15 cellular contexts compared by ENCODE assay signal in genomic region chr4:102809691-102810090, GRCh38. TPM values are rescaled to one million over a fixed set of nuclear protein-coding genes. Genes with fewer than 3 reads are reported as not detected.
DNase-seq lines count a peak whose midpoint lies in the region; ATAC-seq and TF ChIP-seq lines count a peak whose summit lies in the region.
"Had no signal": no experiment of that assay in that cellular context is flagged by ENCODE, and none has a peak within 500 bp of the region (broad histone marks: within the 10 kb centered on the region; RNA-seq: fewer than 3 reads in every experiment).

No MANE protein-coding gene starts in this region.

- no peak overlapping the region for H3K27ac ChIP-seq in breast epithelium
- H3K27ac ChIP-seq in foreskin keratinocyte: no peak overlapping the region

- intact Hi-C loops in MCF 10A (cut with micrococcal nuclease) (no loop called here), breast epithelium (cut with DNase I; ENCODE audit: low total_unique reads) (no loop called here), left colon (cut with DNase I, micrococcal nuclease) (loop anchor here in 1 of 2 donors (10.0 kb wide), 1 partner anchor 45 kb away; the partner anchor contains the start of gene MANBA)

- H3K27me3 ChIP-seq in breast epithelium (no peaks in the 10 kb centered on the region), foreskin keratinocyte (no peaks in the 10 kb centered on the region)
- H3K27me3 ChIP-seq: cardiac muscle cell had no signal

- peak; percentile 40 for ATAC-seq in activated T-helper 17 cell treated with anti-CD3 and anti-CD28 coated beads, Interleukin-2, amount 50 U/mL, for 72 hours (replicated peaks)
- ATAC-seq in foreskin keratinocyte (peak; percentile 37), left colon (no peak)
- ATAC-seq: HepG2 had no signal

- peak overlapping the region; percentile 88 for H3K27ac Mint-ChIP-seq in MCF 10A (ENCODE audit: low read depth, unreplicated experiment)
- peak overlapping the region; percentile 74 for H3K27ac Mint-ChIP-seq in activated T-helper 17 cell treated with anti-CD3 and anti-CD28 coated beads, Interleukin-2, amount 50 U/mL, for 72 hours

- TF ChIP-seq POLR2A in breast epithelium (IDR thresholded peaks at IDR 0.05): no peak

- peaks cover 96% of the 10 kb centered on the region for H3K36me3 Mint-ChIP-seq in MCF 10A (ENCODE audit: insufficient read depth, unreplicated experiment)
- H3K36me3 Mint-ChIP-seq in activated T-helper 17 cell treated with anti-CD3 and anti-CD28 coated beads, Interleukin-2, amount 50 U/mL, for 72 hours (ENCODE audit: low read depth): no peaks in the 10 kb centered on the region

- no peak for TF ChIP-seq CTCF in MCF 10A (IDR thresholded peaks at IDR 0.05; ENCODE audit: unreplicated experiment)
- no peak for TF ChIP-seq CTCF in breast epithelium (IDR thresholded peaks at IDR 0.05)
- TF ChIP-seq CTCF in foreskin keratinocyte (conservative IDR thresholded peaks at IDR 0.05): no peak

- H3K4me1 ChIP-seq in breast epithelium: peaks cover 0 to 5% of the 10 kb centered on the region in 2 donors
- H3K4me1 ChIP-seq in foreskin keratinocyte: no peaks in the 10 kb centered on the region

- H3K9me3 Mint-ChIP-seq in MCF 10A (ENCODE audit: unreplicated experiment): no peaks in the 10 kb centered on the region
- no peaks in the 10 kb centered on the region for H3K9me3 Mint-ChIP-seq in activated T-helper 17 cell treated with anti-CD3 and anti-CD28 coated beads, Interleukin-2, amount 50 U/mL, for 72 hours
- H3K9me3 Mint-ChIP-seq: activated T-cell treated with anti-CD3 and anti-CD28 coated beads, Interleukin-2, amount 50 U/mL, for 4 hours had no signal

- H3K9me3 ChIP-seq in breast epithelium: no peaks in the 10 kb centered on the region

- no peaks in the 10 kb centered on the region for H3K27me3 Mint-ChIP-seq in MCF 10A (ENCODE audit: insufficient read depth, unreplicated experiment)
- no peaks in the 10 kb centered on the region for H3K27me3 Mint-ChIP-seq in activated T-helper 17 cell treated with anti-CD3 and anti-CD28 coated beads, Interleukin-2, amount 50 U/mL, for 72 hours

- H3K4me1 Mint-ChIP-seq in MCF 10A (ENCODE audit: insufficient read depth, unreplicated experiment): peaks cover 46% of the 10 kb centered on the region
- peaks cover 43% of the 10 kb centered on the region for H3K4me1 Mint-ChIP-seq in activated T-helper 17 cell treated with anti-CD3 and anti-CD28 coated beads, Interleukin-2, amount 50 U/mL, for 72 hours

- H3K36me3 ChIP-seq in breast epithelium: no peaks in the 10 kb centered on the region

- peak overlapping the region; percentile 41 for H3K4me3 Mint-ChIP-seq in MCF 10A (ENCODE audit: unreplicated experiment)
- H3K4me3 Mint-ChIP-seq in activated T-helper 17 cell treated with anti-CD3 and anti-CD28 coated beads, Interleukin-2, amount 50 U/mL, for 72 hours: peak overlapping the region; percentile 47
- H3K4me3 Mint-ChIP-seq: activated T-cell treated with anti-CD3 and anti-CD28 coated beads, Interleukin-2, amount 50 U/mL, for 4 hours had no signal

- no peak overlapping the region for H3K4me3 ChIP-seq in breast epithelium
- H3K4me3 ChIP-seq: cardiac muscle cell had no signal

- DNase-seq in MCF 10A (ENCODE audit: unreplicated experiment): no peak
- DNase-seq in breast epithelium (ENCODE audit: low spot score in 2 of 2): no peak
- DNase-seq in foreskin keratinocyte: no peak
- no peak for DNase-seq in AG20443 (ENCODE audit: low spot score)
- DNase-seq in left colon: no peak
- DNase-seq in SW 1271 (lab: John Stamatoyannopoulos, UW): no peak
- no peak for DNase-seq in NCI-H2029 (lab: John Stamatoyannopoulos, UW)
- DNase-seq: activated T-cell treated with anti-CD3 and anti-CD28 coated beads, Interleukin-2, amount 50 U/mL, for 4 hours; midbrain; NCI-H1417 treated with DMSO at 0.1 percent for 48 hours; NCI-H524 treated with DMSO at 0.1 percent for 48 hours; stimulated activated CD4-positive, alpha-beta T cell treated with anti-CD3 and anti-CD28 coated beads, Interleukin-2, amount 100 ng/mL, for 48 hours had no signal

- BruUV-seq in MCF 10A (replicated peaks; lab: Mats Ljungman, UMichigan): no TSS peak

- POLR2A ChIA-PET in MCF 10A (lab: Yijun Ruan, JAX): interaction anchor here (0.7 to 5.2 kb wide), 9 partner anchors 11 to 63 kb away, joined by 3 to 44 read pairs (median 5); partner anchors contain the start of genes CISD2 and UBE2D3

- CTCF ChIA-PET in MCF 10A (lab: Yijun Ruan, JAX): interaction anchor here (0.7 to 1.6 kb wide), 5 partner anchors 14 to 290 kb away, joined by 3 to 9 read pairs (median 4); partner anchors contain the start of gene BDH2

RNA-seq across cellular contexts. Expression of gene UBE2D3, which starts 17.7 kb away (rescaled TPM):
- 505 and 547 TPM in 2 replicates for total RNA-seq in MCF 10A (2022)
- 100 to 1,000 TPM; 374 to 405 (median 392) TPM for total RNA-seq in breast epithelium
- 100 to 1,000 TPM; 403 to 450 TPM for total RNA-seq in activated T-helper 17 cell treated with anti-CD3 and anti-CD28 coated beads, Interleukin-2, amount 50 U/mL, for 72 hours
- 353 and 362 TPM in 2 replicates for total RNA-seq in foreskin keratinocyte
- polyA plus RNA-seq in foreskin keratinocyte: 214 and 244 TPM in 2 replicates
- total RNA-seq in left colon: 100 to 1,000 TPM; 289 to 296 TPM

RNA-seq across cellular contexts. Expression of gene MANBA, which starts 48.9 kb away (rescaled TPM):
- total RNA-seq in MCF 10A (2022) (11.2 and 13.2 TPM in 2 replicates), breast epithelium (10 to 100 TPM; 47.8 to 56.2 (median 49.8) TPM), foreskin keratinocyte (9.8 and 18.7 TPM in 2 replicates), left colon (10 to 100 TPM; 15.8 to 21.1 TPM)
- total RNA-seq in activated T-helper 17 cell treated with anti-CD3 and anti-CD28 coated beads, Interleukin-2, amount 50 U/mL, for 72 hours: 10 to 100 TPM in 1 of 2 donors, 1 to 10 TPM in 1; 10.0 to 13.6 TPM
- 6.4 and 9.1 TPM in 2 replicates for polyA plus RNA-seq in foreskin keratinocyte

RNA-seq across cellular contexts. Expression of gene CISD2, which starts 59.1 kb away (rescaled TPM):
- total RNA-seq in MCF 10A (2022) (35.5 and 35.8 TPM in 2 replicates), breast epithelium (10 to 100 TPM in 2 of 3 donors, 1 to 10 TPM in 1; 9.0 to 23.9 (median 17.4) TPM), foreskin keratinocyte (41.9 and 44.2 TPM in 2 replicates), left colon (10 to 100 TPM; 24.1 TPM)
- 10 to 100 TPM; 24.6 to 35.6 TPM for total RNA-seq in activated T-helper 17 cell treated with anti-CD3 and anti-CD28 coated beads, Interleukin-2, amount 50 U/mL, for 72 hours
- polyA plus RNA-seq in foreskin keratinocyte: 39.3 and 42.5 TPM in 2 replicates
